17 cellular contexts compared by ENCODE assay signal in the genomic region with DNA sequence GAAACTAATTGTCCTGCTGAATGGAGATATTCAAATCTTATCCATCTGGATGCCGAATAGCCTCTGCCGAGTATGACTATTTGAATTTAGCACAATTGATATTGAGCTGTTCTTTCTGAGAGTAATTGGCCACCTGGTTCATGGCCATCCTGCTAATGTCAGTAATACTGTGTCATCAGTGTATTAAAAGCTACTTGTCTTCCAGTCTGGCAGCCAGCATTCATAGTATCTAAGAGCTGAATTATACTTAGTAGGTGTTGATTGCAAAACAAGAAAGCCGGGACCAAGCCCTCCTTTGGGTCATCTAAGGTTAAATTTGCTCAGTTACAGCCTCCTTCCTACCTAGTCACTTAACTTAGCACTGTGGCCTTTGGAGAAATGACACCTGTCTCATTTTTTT.
"Had no signal": no experiment of that assay in that cellular context is flagged by ENCODE, and none has a peak within 500 bp of the region (broad histone marks: within the 10 kb centered on the region; RNA-seq: fewer than 3 reads in every experiment).

No MANE protein-coding gene starts in this region.

- H3K4me3 ChIP-seq: cardiac muscle cell, ovary, suprapubic skin, vagina had no signal

- H3K27ac ChIP-seq: ovary, suprapubic skin, vagina had no signal

- FAIRE-seq: colon had no signal

- ATAC-seq: activated CD4-positive, alpha-beta T cell treated with anti-CD3 and anti-CD28 coated beads for 36 hours; natural killer cell; T-cell; WTC11 had no signal

- H3K4me1 ChIP-seq: suprapubic skin had no signal

- DNase-seq: activated CD4-positive, alpha-beta memory T cell treated with anti-CD3 and anti-CD28 coated beads for 36 hours; activated CD4-positive, alpha-beta T cell treated with anti-CD3 and anti-CD28 coated beads for 36 hours; activated naive CD4-positive, alpha-beta T cell treated with Interleukin-2 at 50 U/mL for 16 hours; activated naive CD8-positive, alpha-beta T cell treated with anti-CD3 and anti-CD28 coated beads, Interleukin-2, amount 10 ng/mL, durations not matched to agents 7 days and 5 days; amygdala; foreskin melanocyte; kidney glomerular epithelial cell; mesendoderm; natural killer cell; ovary; T-cell; trophoblast cell had no signal

- H3K36me3 ChIP-seq: cardiac muscle cell, ovary, suprapubic skin, vagina had no signal

- H3K27me3 ChIP-seq: cardiac muscle cell, ovary, suprapubic skin, vagina had no signal

- H3K9me3 ChIP-seq: ovary, suprapubic skin, vagina had no signal
